1 cellular context compared by ENCODE assay signal in the genomic region with DNA sequence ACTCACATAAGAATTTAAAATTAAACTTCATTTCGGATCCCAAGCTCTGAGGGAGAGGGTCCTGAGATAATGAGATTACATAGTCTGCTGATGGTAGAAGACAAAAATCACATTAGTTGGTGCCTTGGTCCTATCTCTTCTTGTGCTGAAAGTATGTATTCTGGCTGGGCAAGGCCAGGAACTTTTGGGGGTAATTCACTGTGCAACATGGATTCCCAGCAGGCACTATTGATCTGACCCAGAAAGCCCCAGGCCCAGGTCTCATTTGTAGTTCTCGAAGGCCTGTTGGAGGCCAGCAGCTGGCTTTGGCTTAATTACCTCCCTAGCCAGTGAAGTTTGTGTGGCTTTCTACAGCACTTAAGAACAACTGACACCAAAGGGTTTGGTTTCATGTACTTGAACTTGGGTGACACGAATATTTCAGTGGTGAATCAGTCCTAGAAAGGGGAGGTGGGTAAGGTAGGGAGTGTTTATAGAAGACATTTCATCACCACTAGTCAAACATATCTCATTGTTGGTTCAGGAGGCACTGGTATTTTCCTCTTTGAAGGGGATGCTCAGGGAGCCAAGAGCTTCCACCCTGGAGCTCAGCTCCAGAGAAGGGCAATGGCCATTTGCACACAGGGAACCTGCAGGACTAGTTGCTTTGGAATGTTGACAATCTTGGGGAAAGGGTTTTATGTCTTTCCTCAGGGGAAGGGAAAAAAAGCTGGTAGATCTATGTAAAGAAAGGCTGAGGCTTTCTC.
TF ChIP-seq lines count a peak whose summit lies in the region.

No MANE protein-coding gene starts in this region.

TF ChIP-seq in A549, 52 proteins besides CTCF, POLR2A, EP300 and RAD21 (continued from another document):
- TF ChIP-seq, protein P1, sequence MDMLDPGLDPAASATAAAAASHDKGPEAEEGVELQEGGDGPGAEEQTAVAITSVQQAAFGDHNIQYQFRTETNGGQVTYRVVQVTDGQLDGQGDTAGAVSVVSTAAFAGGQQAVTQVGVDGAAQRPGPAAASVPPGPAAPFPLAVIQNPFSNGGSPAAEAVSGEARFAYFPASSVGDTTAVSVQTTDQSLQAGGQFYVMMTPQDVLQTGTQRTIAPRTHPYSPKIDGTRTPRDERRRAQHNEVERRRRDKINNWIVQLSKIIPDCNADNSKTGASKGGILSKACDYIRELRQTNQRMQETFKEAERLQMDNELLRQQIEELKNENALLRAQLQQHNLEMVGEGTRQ (IDR thresholded peaks at IDR 0.05), result no peak
